9 cellular contexts compared by ENCODE assay signal in genomic region chr20:45097485-45098095, GRCh38. TPM values are rescaled to one million over a fixed set of nuclear protein-coding genes. Genes with fewer than 3 reads are reported as not detected.
DNase-seq lines count a peak whose midpoint lies in the region; ATAC-seq and TF ChIP-seq lines count a peak whose summit lies in the region.
"Had no signal": no experiment of that assay in that cellular context is flagged by ENCODE, and none has a peak within 500 bp of the region (broad histone marks: within the 10 kb centered on the region; RNA-seq: fewer than 3 reads in every experiment).

No MANE protein-coding gene starts in this region.

- peak overlapping the region; percentile 47 for H3K4me3 Mint-ChIP-seq in activated T-helper 1 cell treated with anti-CD3 and anti-CD28 coated beads, Interleukin-12 subunit alpha, Interleukin-12 subunit beta, Interleukin-2, Interleukin-4 antibody, amounts not matched to agents 30 ng/mL and 10 ng/mL and 1 ng/mL, durations not matched to agents 14 hours and 24 hours and 36 hours

- H3K27ac ChIP-seq in right cardiac atrium (ENCODE audit: low read length) (no peak overlapping the region), prostate gland (no peak overlapping the region)

- peaks cover 8% of the 10 kb centered on the region for H3K4me1 Mint-ChIP-seq in activated T-helper 1 cell treated with anti-CD3 and anti-CD28 coated beads, Interleukin-12 subunit alpha, Interleukin-12 subunit beta, Interleukin-2, Interleukin-4 antibody, amounts not matched to agents 30 ng/mL and 10 ng/mL and 1 ng/mL, durations not matched to agents 14 hours and 24 hours and 36 hours (ENCODE audit: low read depth)

- DNase-seq in HK-2 (ENCODE audit: unreplicated experiment) (peak; percentile 67), right cardiac atrium (peak in 2 of 3 donors; percentile 57 to 58), prostate gland (ENCODE audit: low spot score) (no peak), ureter (ENCODE audit: low spot score) (no peak)
- DNase-seq in activated T-helper 1 cell treated with anti-CD3 and anti-CD28 coated beads, Interleukin-12 subunit alpha, Interleukin-12 subunit beta, Interleukin-2, Interleukin-4 antibody, amounts not matched to agents 30 ng/mL and 10 ng/mL and 1 ng/mL, durations not matched to agents 14 hours and 24 hours and 36 hours (ENCODE audit: low spot score), result peak; percentile 19
- DNase-seq in stimulated activated CD4-positive, alpha-beta T cell treated with anti-CD3 and anti-CD28 coated beads, TNF-alpha, amount 100 ng/mL, for 48 hours (ENCODE audit: low read depth in 3 of 3), result peak; percentile 24 to 30 (median 26)

- peaks cover 2% of the 10 kb centered on the region for H3K36me3 Mint-ChIP-seq in activated T-helper 1 cell treated with anti-CD3 and anti-CD28 coated beads, Interleukin-12 subunit alpha, Interleukin-12 subunit beta, Interleukin-2, Interleukin-4 antibody, amounts not matched to agents 30 ng/mL and 10 ng/mL and 1 ng/mL, durations not matched to agents 14 hours and 24 hours and 36 hours (ENCODE audit: low read depth)

- no peaks in the 10 kb centered on the region for H3K27me3 ChIP-seq in right cardiac atrium (ENCODE audit: control insufficient read depth, insufficient read depth)
- peaks cover 3% of the 10 kb centered on the region for H3K27me3 ChIP-seq in prostate gland (replicated peaks; ENCODE audit: insufficient read depth)

- H3K27ac Mint-ChIP-seq in activated T-helper 1 cell treated with anti-CD3 and anti-CD28 coated beads, Interleukin-12 subunit alpha, Interleukin-12 subunit beta, Interleukin-2, Interleukin-4 antibody, amounts not matched to agents 30 ng/mL and 10 ng/mL and 1 ng/mL, durations not matched to agents 14 hours and 24 hours and 36 hours, result peak overlapping the region; percentile 29

- WGBS in right cardiac atrium, result 25% methylated on average over 55 of the region's 55 CpGs
- 32% methylated on average over 54 of the region's 55 CpGs for WGBS in prostate gland

- intact Hi-C loops in activated T-helper 1 cell treated with anti-CD3 and anti-CD28 coated beads, Interleukin-12 subunit alpha, Interleukin-12 subunit beta, Interleukin-2, Interleukin-4 antibody, amounts not matched to agents 30 ng/mL and 10 ng/mL and 1 ng/mL, durations not matched to agents 14 hours and 24 hours and 36 hours (cut with micrococcal nuclease), result loop anchor here (1.0 to 10.0 kb wide), 5 partner anchors 17 to 413 kb away; partner anchors contain the start of genes PABPC1L and STK4
- intact Hi-C loops in right cardiac atrium (cut with DNase I) (loop anchor here (2.0 to 10.0 kb wide), 6 partner anchors 50 to 195 kb away; no protein-coding TSS in a partner anchor), prostate gland (cut with DNase I) (loop anchor here (5.0 kb wide), 3 partner anchors 55 to 195 kb away; no protein-coding TSS in a partner anchor)

- no peak for TF ChIP-seq POLR2A in prostate gland (IDR thresholded peaks at IDR 0.05)

- ATAC-seq in right cardiac atrium (no peak), HG03280 (IDR thresholded peaks at IDR 0.05; ENCODE audit: unreplicated experiment) (no peak), HG02938 (IDR thresholded peaks at IDR 0.05; ENCODE audit: unreplicated experiment) (no peak)
- ATAC-seq: Panc1 had no signal

- H3K4me1 ChIP-seq in right cardiac atrium (ENCODE audit: control insufficient read depth, insufficient read depth, low read length) (no peaks in the 10 kb centered on the region), prostate gland (replicated peaks) (peaks cover 5% of the 10 kb centered on the region)

- H3K36me3 ChIP-seq in prostate gland, result no peaks in the 10 kb centered on the region

- TF ChIP-seq CTCF in prostate gland (IDR thresholded peaks at IDR 0.05), result peak in 2 of 4 experiments; percentile 43 to 54

- peak overlapping the region; percentile 2 for H3K4me3 ChIP-seq in right cardiac atrium (ENCODE audit: low read length)
- H3K4me3 ChIP-seq in prostate gland, result peak overlapping the region in 1 of 2 donors; percentile 10

- no peaks in the 10 kb centered on the region for H3K9me3 Mint-ChIP-seq in activated T-helper 1 cell treated with anti-CD3 and anti-CD28 coated beads, Interleukin-12 subunit alpha, Interleukin-12 subunit beta, Interleukin-2, Interleukin-4 antibody, amounts not matched to agents 30 ng/mL and 10 ng/mL and 1 ng/mL, durations not matched to agents 14 hours and 24 hours and 36 hours

- peaks cover 45% of the 10 kb centered on the region for H3K27me3 Mint-ChIP-seq in activated T-helper 1 cell treated with anti-CD3 and anti-CD28 coated beads, Interleukin-12 subunit alpha, Interleukin-12 subunit beta, Interleukin-2, Interleukin-4 antibody, amounts not matched to agents 30 ng/mL and 10 ng/mL and 1 ng/mL, durations not matched to agents 14 hours and 24 hours and 36 hours (ENCODE audit: insufficient read depth)

- no peaks in the 10 kb centered on the region for H3K9me3 ChIP-seq in right cardiac atrium (ENCODE audit: control insufficient read depth, low read length)
- no peaks in the 10 kb centered on the region for H3K9me3 ChIP-seq in prostate gland

RNA-seq across cellular contexts. Expression of gene KCNS1, which starts 3.3 kb away (rescaled TPM):
- total RNA-seq in activated T-helper 1 cell treated with anti-CD3 and anti-CD28 coated beads, Interleukin-12 subunit alpha, Interleukin-12 subunit beta, Interleukin-2, Interleukin-4 antibody, amounts not matched to agents 30 ng/mL and 10 ng/mL and 1 ng/mL, durations not matched to agents 14 hours and 24 hours and 36 hours, result 0.49 and 0.51 TPM in 2 replicates
- 1 to 10 TPM in 1 of 4 donors, under 1 TPM in 3; 0.37 to 1.2 (median 0.58) TPM for total RNA-seq in right cardiac atrium
- polyA plus RNA-seq in right cardiac atrium, result 0.27 TPM
- total RNA-seq in prostate gland, result 1 to 10 TPM in 1 of 2 donors, under 1 TPM in 1; 0.09 to 4.7 TPM
- 0.86 TPM for total RNA-seq in ureter

RNA-seq across cellular contexts. Expression of gene WFDC5, which starts 17.4 kb away (rescaled TPM):
- 0.27 TPM in 1 of 2 replicates, not detected in the other for total RNA-seq in activated T-helper 1 cell treated with anti-CD3 and anti-CD28 coated beads, Interleukin-12 subunit alpha, Interleukin-12 subunit beta, Interleukin-2, Interleukin-4 antibody, amounts not matched to agents 30 ng/mL and 10 ng/mL and 1 ng/mL, durations not matched to agents 14 hours and 24 hours and 36 hours
- total RNA-seq in right cardiac atrium (not detected), prostate gland (1 to 10 TPM; 1.0 to 2.3 TPM), ureter (0.78 TPM)
- polyA plus RNA-seq in right cardiac atrium, result not detected

RNA-seq across cellular contexts. Expression of gene WFDC12, which starts 26.7 kb away (rescaled TPM):
- not detected in 2 replicates for total RNA-seq in activated T-helper 1 cell treated with anti-CD3 and anti-CD28 coated beads, Interleukin-12 subunit alpha, Interleukin-12 subunit beta, Interleukin-2, Interleukin-4 antibody, amounts not matched to agents 30 ng/mL and 10 ng/mL and 1 ng/mL, durations not matched to agents 14 hours and 24 hours and 36 hours
- total RNA-seq in right cardiac atrium (not detected), prostate gland (not detected), ureter (not detected)
- polyA plus RNA-seq in right cardiac atrium, result not detected

Comparison
In these comparisons a context has a peak if more than half of its experiments do, and no peak if none do; other contexts are left out.
1. DNase-seq: peak in HK-2 (single experiment), activated T-helper 1 cell treated with anti-CD3 and anti-CD28 coated beads, Interleukin-12 subunit alpha, Interleukin-12 subunit beta, Interleukin-2, Interleukin-4 antibody, amounts not matched to agents 30 ng/mL and 10 ng/mL and 1 ng/mL, durations not matched to agents 14 hours and 24 hours and 36 hours (single experiment), right cardiac atrium (2 of 3) and stimulated activated CD4-positive, alpha-beta T cell treated with anti-CD3 and anti-CD28 coated beads, TNF-alpha, amount 100 ng/mL, for 48 hours (3 of 3); none in prostate gland (single experiment) and ureter (single experiment).